Comparison of ENCODE assay signal across 15 cellular contexts in genomic region chr2:39247512-39247911, GRCh38. TPM values are rescaled to one million over a fixed set of nuclear protein-coding genes. Genes with fewer than 3 reads are reported as not detected.
DNase-seq lines count a peak whose midpoint lies in the region; TF ChIP-seq lines count a peak whose summit lies in the region.
"Had no signal": no experiment of that assay in that cellular context is flagged by ENCODE, and none has a peak within 500 bp of the region (broad histone marks: within the 10 kb centered on the region; RNA-seq: fewer than 3 reads in every experiment).

No MANE protein-coding gene starts in this region.

- no peak for TF ChIP-seq CTCF in left ventricle myocardium inferior (IDR thresholded peaks at IDR 0.05; ENCODE audit: borderline replicate concordance)
- TF ChIP-seq CTCF in GM10266 (IDR thresholded peaks at IDR 0.05; ENCODE audit: control insufficient read depth, insufficient read depth, low read depth, missing control alignments) = no peak

- no peaks in the 10 kb centered on the region for H3K9me3 ChIP-seq in left ventricle myocardium inferior (replicated peaks)

- H3K4me1 ChIP-seq in left ventricle myocardium inferior = peaks cover 5% of the 10 kb centered on the region
- H3K4me1 ChIP-seq: BLaER1 treated with 17β-estradiol and CSF1 and Interleukin-3, amounts not matched to agents 10 nM and 100 nM had no signal

- peaks cover 42% of the 10 kb centered on the region for H3K36me3 ChIP-seq in left ventricle myocardium inferior

- intact Hi-C loops in left ventricle myocardium inferior (cut with micrococcal nuclease) = no loop called here

- H3K4me3 ChIP-seq in left ventricle myocardium inferior = no peak overlapping the region
- H3K4me3 ChIP-seq: BLaER1 treated with 17β-estradiol and CSF1 and Interleukin-3, amounts not matched to agents 10 nM and 100 nM had no signal

- DNase-seq in NCI-H1417 (lab: John Stamatoyannopoulos, UW) = peak in 2 of 3 experiments; percentile 23 to 78
- DNase-seq in NCI-H1417 treated with DMSO at 0.1 percent for 48 hours (lab: John Stamatoyannopoulos, UW) = no peak
- peak; percentile 87 for DNase-seq in NCI-H1105 treated with DMSO at 0.1 percent for 48 hours (lab: John Stamatoyannopoulos, UW)
- peak; percentile 32 for DNase-seq in NCI-H345 treated with DMSO at 0.1 percent for 48 hours (lab: John Stamatoyannopoulos, UW; ENCODE audit: unreplicated experiment)
- no peak for DNase-seq in left ventricle myocardium inferior
- DNase-seq in AML-193 (lab: John Stamatoyannopoulos, UW) = no peak
- DNase-seq in NCI-H446 treated with DMSO at 0.1 percent for 48 hours (lab: John Stamatoyannopoulos, UW) = no peak
- no peak for DNase-seq in GM10266 (ENCODE audit: extremely low spot score)
- DNase-seq: Karpas-422, MV-4-11, NCI-H1930, NCI-H510A treated with DMSO at 0.1 percent for 48 hours, SHP77 had no signal

- H3K27ac ChIP-seq in left ventricle myocardium inferior (replicated peaks) = peak overlapping the region; percentile 54
- H3K27ac ChIP-seq: 22Rv1; BLaER1 treated with 17β-estradiol and CSF1 and Interleukin-3, amounts not matched to agents 10 nM and 100 nM had no signal

- no peaks in the 10 kb centered on the region for H3K27me3 ChIP-seq in left ventricle myocardium inferior (ENCODE audit: low read depth)
- H3K27me3 ChIP-seq: BLaER1 treated with 17β-estradiol and CSF1 and Interleukin-3, amounts not matched to agents 10 nM and 100 nM had no signal

RNA-seq across cellular contexts. Expression of gene CDKL4, which starts 3.7 kb away (rescaled TPM):
- 0.66 TPM for total RNA-seq in left ventricle myocardium inferior

Comparison
In these comparisons a context has a peak if more than half of its experiments do, and no peak if none do; other contexts are left out.
1. DNase-seq: peak in NCI-H1417 (2 of 3), NCI-H1105 treated with DMSO at 0.1 percent for 48 hours (single experiment) and NCI-H345 treated with DMSO at 0.1 percent for 48 hours (single experiment); none in NCI-H1417 treated with DMSO at 0.1 percent for 48 hours (single experiment), left ventricle myocardium inferior (single experiment), AML-193 (0 of 2), NCI-H446 treated with DMSO at 0.1 percent for 48 hours (single experiment) and GM10266 (single experiment).